In the genomic region with DNA sequence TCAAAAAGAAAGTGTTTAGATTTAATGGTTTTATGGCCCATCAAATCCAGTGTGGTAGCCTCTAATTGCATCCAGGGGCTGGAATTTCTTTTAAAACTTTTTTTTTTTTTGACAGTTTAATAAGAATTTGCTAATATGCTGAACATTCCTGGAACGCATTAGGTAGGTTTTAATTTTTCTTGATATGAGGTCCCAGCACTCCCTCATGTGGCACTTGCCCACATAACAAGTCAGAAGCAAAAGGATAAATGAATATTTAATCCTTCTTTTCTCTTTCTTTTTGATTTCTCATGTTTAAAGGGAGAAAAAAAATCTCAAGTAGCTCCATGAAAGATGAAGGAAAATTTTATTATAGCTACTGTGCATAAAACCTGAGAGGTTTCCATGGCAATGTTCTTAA, we compare ENCODE assay signal across 9 cellular contexts. TPM values are rescaled to one million over a fixed set of nuclear protein-coding genes. Genes with fewer than 3 reads are reported as not detected.
DNase-seq lines count a peak whose midpoint lies in the region; ATAC-seq and TF ChIP-seq lines count a peak whose summit lies in the region.
"Had no signal": no experiment of that assay in that cellular context is flagged by ENCODE, and none has a peak within 500 bp of the region (broad histone marks: within the 10 kb centered on the region; RNA-seq: fewer than 3 reads in every experiment).

No MANE protein-coding gene starts in this region.

- H3K4me2 ChIP-seq in Loucy (ENCODE audit: low read depth, low read length, poor library complexity, severe bottlenecking) (no peak overlapping the region), mammary epithelial cell (ENCODE audit: insufficient read depth, low read depth, low read length) (no peak overlapping the region)

- intact Hi-C loops in mammary epithelial cell (cut with micrococcal nuclease): loop anchor here (2.0 to 10.0 kb wide), 8 partner anchors 68 to 1782 kb away; no protein-coding TSS in a partner anchor
- intact Hi-C loops in sigmoid colon (cut with DNase I): loop anchor here (10.0 kb wide), 1 partner anchor 1162 kb away; a partner anchor contains a TSS
- intact Hi-C loops in naive thymus-derived CD4-positive, alpha-beta T cell (cut with micrococcal nuclease): no loop called here

- dilution Hi-C loops in mammary epithelial cell (cut with HindIII; ENCODE audit: low sequenced_read_pairs): no loop called here

- H3K27ac Mint-ChIP-seq in nephron progenitor cell: no peak overlapping the region
- no peak overlapping the region for H3K27ac Mint-ChIP-seq in naive thymus-derived CD4-positive, alpha-beta T cell

- H4K20me1 ChIP-seq in Loucy (ENCODE audit: insufficient read depth, low read length, poor library complexity, severe bottlenecking): no peaks in the 10 kb centered on the region
- no peaks in the 10 kb centered on the region for H4K20me1 ChIP-seq in mammary epithelial cell (ENCODE audit: insufficient read depth, low read length)

- H3K4me1 ChIP-seq in Loucy (ENCODE audit: insufficient read depth, low read length, poor library complexity, severe bottlenecking) (no peaks in the 10 kb centered on the region), mammary epithelial cell (ENCODE audit: insufficient read depth, low read length) (peaks cover 23% of the 10 kb centered on the region), sigmoid colon (peaks cover 0 to 10% (median 8%) of the 10 kb centered on the region in 4 donors)
- H3K4me1 ChIP-seq in naive thymus-derived CD4-positive, alpha-beta T cell (ENCODE audit: control insufficient read depth in 2 of 2, insufficient read depth in 2 of 2, low read length in 2 of 2): no peaks in the 10 kb centered on the region

- BruUV-seq in mammary epithelial cell (replicated peaks; lab: Mats Ljungman, UMichigan): no TSS peak

- no peaks in the 10 kb centered on the region for H3K36me3 Mint-ChIP-seq in nephron progenitor cell (ENCODE audit: low read depth)
- H3K36me3 Mint-ChIP-seq in naive thymus-derived CD4-positive, alpha-beta T cell: no peaks in the 10 kb centered on the region

- peak; percentile 78 for TF ChIP-seq CTCF in Loucy (conservative IDR thresholded peaks at IDR 0.05; ENCODE audit: low read length)
- TF ChIP-seq CTCF in mammary epithelial cell (conservative IDR thresholded peaks at IDR 0.05 in 1 of 2, IDR thresholded peaks at IDR 0.05 in 1 of 2; ENCODE audit: extremely low read depth in 1 of 2, insufficient read depth in 1 of 2, low read depth in 1 of 2, low read length in 2 of 2): peak; percentile 67 to 75
- peak; percentile 44 for TF ChIP-seq CTCF in nephron progenitor cell (IDR thresholded peaks at IDR 0.05)
- TF ChIP-seq CTCF in sigmoid colon (IDR thresholded peaks at IDR 0.05): peak in 1 of 4 experiments; percentile 31

- H3K4me1 Mint-ChIP-seq in nephron progenitor cell: no peaks in the 10 kb centered on the region
- H3K4me1 Mint-ChIP-seq in naive thymus-derived CD4-positive, alpha-beta T cell: no peaks in the 10 kb centered on the region

- H3K27ac ChIP-seq in mammary epithelial cell (ENCODE audit: insufficient read depth, low read depth, low read length): no peak overlapping the region
- no peak overlapping the region for H3K27ac ChIP-seq in sigmoid colon
- no peak overlapping the region for H3K27ac ChIP-seq in naive thymus-derived CD4-positive, alpha-beta T cell (ENCODE audit: low read depth, low read length)
- H3K27ac ChIP-seq: neutrophil had no signal

- H3F3A ChIP-seq in Loucy (ENCODE audit: low read depth): no peaks in the 10 kb centered on the region

- no peaks in the 10 kb centered on the region for H3K79me2 ChIP-seq in Loucy (ENCODE audit: insufficient read depth, low read length)
- no peaks in the 10 kb centered on the region for H3K79me2 ChIP-seq in mammary epithelial cell (ENCODE audit: insufficient read depth, low read length)

- H3K9me3 ChIP-seq in Loucy (ENCODE audit: insufficient read depth, low read depth, low read length): no peaks in the 10 kb centered on the region
- peaks cover 4% of the 10 kb centered on the region for H3K9me3 ChIP-seq in mammary epithelial cell (replicated peaks; ENCODE audit: insufficient read depth, low read length)
- H3K9me3 ChIP-seq in sigmoid colon: no peaks in the 10 kb centered on the region
- no peaks in the 10 kb centered on the region for H3K9me3 ChIP-seq in naive thymus-derived CD4-positive, alpha-beta T cell (ENCODE audit: control insufficient read depth in 2 of 3, low read length in 3 of 3)
- H3K9me3 ChIP-seq: neutrophil had no signal

- no peaks in the 10 kb centered on the region for H3K36me3 ChIP-seq in Loucy (ENCODE audit: insufficient read depth, low read length)
- H3K36me3 ChIP-seq in mammary epithelial cell (ENCODE audit: insufficient read depth, low read length): no peaks in the 10 kb centered on the region
- no peaks in the 10 kb centered on the region for H3K36me3 ChIP-seq in sigmoid colon
- no peaks in the 10 kb centered on the region for H3K36me3 ChIP-seq in naive thymus-derived CD4-positive, alpha-beta T cell (ENCODE audit: control insufficient read depth in 2 of 3, insufficient read depth in 3 of 3, low read length in 3 of 3)
- H3K36me3 ChIP-seq: neutrophil had no signal

- H3K9ac ChIP-seq in Loucy (ENCODE audit: low read depth, low read length, poor library complexity, severe bottlenecking) (no peak overlapping the region), mammary epithelial cell (ENCODE audit: insufficient read depth, low read length) (no peak overlapping the region)

- DNase-seq in EH (ENCODE audit: low read depth) (peak; percentile 40), mammary epithelial cell (no peak), nephron progenitor cell (no peak), sigmoid colon (no peak), DMS114 treated with DMSO at 0.1 percent for 48 hours (lab: John Stamatoyannopoulos, UW; ENCODE audit: unreplicated experiment) (no peak)
- no peak for DNase-seq in naive thymus-derived CD4-positive, alpha-beta T cell

- CTCF ChIA-PET in mammary epithelial cell (lab: Charles Lee; ENCODE audit: low non-redundant PET): interaction anchor here (0.6 kb wide), 1 partner anchor 10 kb away, joined by 19 read pairs; no protein-coding TSS in a partner anchor
- CTCF ChIA-PET in naive thymus-derived CD4-positive, alpha-beta T cell (lab: Charles Lee): no interaction called here

- no peak for ATAC-seq in naive thymus-derived CD4-positive, alpha-beta T cell
- no peak for ATAC-seq in HG03521 (IDR thresholded peaks at IDR 0.05; ENCODE audit: unreplicated experiment)

- no peaks in the 10 kb centered on the region for H3K27me3 Mint-ChIP-seq in nephron progenitor cell (ENCODE audit: low read depth, poor library complexity)
- H3K27me3 Mint-ChIP-seq in naive thymus-derived CD4-positive, alpha-beta T cell: peaks cover 0 to 19% (median 14%) of the 10 kb centered on the region in 5 donors

- no peak for TF ChIP-seq POLR2A in sigmoid colon (IDR thresholded peaks at IDR 0.05)

- no peaks in the 10 kb centered on the region for H3K9me2 ChIP-seq in Loucy (replicated peaks; ENCODE audit: low read depth, low read length)

- no peaks in the 10 kb centered on the region for H3K9me3 Mint-ChIP-seq in nephron progenitor cell
- no peaks in the 10 kb centered on the region for H3K9me3 Mint-ChIP-seq in naive thymus-derived CD4-positive, alpha-beta T cell

- H3K27me3 ChIP-seq in Loucy (ENCODE audit: insufficient read depth, low read length, poor library complexity, severe bottlenecking) (no peaks in the 10 kb centered on the region), mammary epithelial cell (ENCODE audit: insufficient read depth, low read length) (no peaks in the 10 kb centered on the region), sigmoid colon (no peaks in the 10 kb centered on the region)
- no peaks in the 10 kb centered on the region for H3K27me3 ChIP-seq in naive thymus-derived CD4-positive, alpha-beta T cell (ENCODE audit: control insufficient read depth in 2 of 2, insufficient read depth in 2 of 2, low read length in 2 of 2)

- 11% methylated on average over 1 of the region's 1 CpG for WGBS in mammary epithelial cell (ENCODE audit: low coverage, missing lambda C conversion rate)
- 15 to 23% methylated on average over 1 of the region's 1 CpG for WGBS in sigmoid colon, 2 donors

- H2AFZ ChIP-seq in Loucy (ENCODE audit: low read length) (peak overlapping the region; percentile 67), mammary epithelial cell (ENCODE audit: low read depth, low read length) (no peak overlapping the region)

- H3K4me3 ChIP-seq in Loucy (ENCODE audit: low read length, poor library complexity, severe bottlenecking) (no peak overlapping the region), mammary epithelial cell (replicated peaks in 1 of 3; ENCODE audit: insufficient read depth in 1 of 3, low read depth in 2 of 3, low read length in 3 of 3) (no peak overlapping the region), sigmoid colon (no peak overlapping the region)
- H3K4me3 ChIP-seq in naive thymus-derived CD4-positive, alpha-beta T cell (ENCODE audit: low read length): no peak overlapping the region

- in situ Hi-C loops in mammary epithelial cell (cut with MboI; ENCODE audit: low sequenced_read_pairs in 2 of 2): loop anchor here in 1 of 2 donors (25.0 kb wide), 1 partner anchor 786 kb away; no protein-coding TSS in a partner anchor

- no peak overlapping the region for H3K4me3 Mint-ChIP-seq in nephron progenitor cell
- H3K4me3 Mint-ChIP-seq in naive thymus-derived CD4-positive, alpha-beta T cell: no peak overlapping the region

- POLR2A ChIA-PET in naive thymus-derived CD4-positive, alpha-beta T cell (lab: Charles Lee): no interaction called here

- TF ChIP-seq EP300 in sigmoid colon (IDR thresholded peaks at IDR 0.05): no peak

RNA-seq across cellular contexts. Expression of a gene that starts 13.5 kb away (rescaled TPM):
- total RNA-seq in mammary epithelial cell (not detected), sigmoid colon (not detected)
- polyA plus RNA-seq in mammary epithelial cell (not detected), sigmoid colon (not detected)
- polyA minus RNA-seq in mammary epithelial cell: not detected
- not detected for total RNA-seq in naive thymus-derived CD4-positive, alpha-beta T cell
- polyA plus RNA-seq in naive thymus-derived CD4-positive, alpha-beta T cell: not detected

Comparison
In these comparisons a context has a peak if more than half of its experiments do, and no peak if none do; other contexts are left out.
1. intact Hi-C loops: an anchor here in mammary epithelial cell (2.0 to 10.0 kb wide) and sigmoid colon (10.0 kb wide); none called in naive thymus-derived CD4-positive, alpha-beta T cell.